In genomic region chr5:122165574-122166021, GRCh38 we compare ENCODE assay signal across 2 cellular contexts.
TF ChIP-seq lines count a peak whose summit lies in the region.

No MANE protein-coding gene starts in this region.

TF ChIP-seq in SK-N-SH, 30 proteins besides CTCF, POLR2A, EP300 and RAD21 (continued from another document):
- TF ChIP-seq REST (IDR thresholded peaks at IDR 0.05; ENCODE audit: low read depth, low read length) (no peak), TCF12 (IDR thresholded peaks at IDR 0.05) (no peak), JUND (IDR thresholded peaks at IDR 0.05) (no peak), POLR2AphosphoS5 (IDR thresholded peaks at IDR 0.05; ENCODE audit: low read depth, low read length) (no peak)
- TF ChIP-seq, protein P1, sequence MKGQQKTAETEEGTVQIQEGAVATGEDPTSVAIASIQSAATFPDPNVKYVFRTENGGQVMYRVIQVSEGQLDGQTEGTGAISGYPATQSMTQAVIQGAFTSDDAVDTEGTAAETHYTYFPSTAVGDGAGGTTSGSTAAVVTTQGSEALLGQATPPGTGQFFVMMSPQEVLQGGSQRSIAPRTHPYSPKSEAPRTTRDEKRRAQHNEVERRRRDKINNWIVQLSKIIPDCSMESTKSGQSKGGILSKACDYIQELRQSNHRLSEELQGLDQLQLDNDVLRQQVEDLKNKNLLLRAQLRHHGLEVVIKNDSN (IDR thresholded peaks at IDR 0.05; ENCODE audit: borderline replicate concordance, low read depth): no peak
- TF ChIP-seq, protein P2, sequence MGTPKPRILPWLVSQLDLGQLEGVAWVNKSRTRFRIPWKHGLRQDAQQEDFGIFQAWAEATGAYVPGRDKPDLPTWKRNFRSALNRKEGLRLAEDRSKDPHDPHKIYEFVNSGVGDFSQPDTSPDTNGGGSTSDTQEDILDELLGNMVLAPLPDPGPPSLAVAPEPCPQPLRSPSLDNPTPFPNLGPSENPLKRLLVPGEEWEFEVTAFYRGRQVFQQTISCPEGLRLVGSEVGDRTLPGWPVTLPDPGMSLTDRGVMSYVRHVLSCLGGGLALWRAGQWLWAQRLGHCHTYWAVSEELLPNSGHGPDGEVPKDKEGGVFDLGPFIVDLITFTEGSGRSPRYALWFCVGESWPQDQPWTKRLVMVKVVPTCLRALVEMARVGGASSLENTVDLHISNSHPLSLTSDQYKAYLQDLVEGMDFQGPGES (IDR thresholded peaks at IDR 0.05; ENCODE audit: low read depth, low read length): no peak

TF ChIP-seq in SK-N-SH treated with all-trans-retinoic acid at 6 μM for 48 hours, 23 proteins besides CTCF, POLR2A, EP300 and RAD21 (continued from another document):
- TF ChIP-seq POU6F1 (CRISPR knock-in tag; IDR thresholded peaks at IDR 0.05; ENCODE audit: borderline replicate concordance, low read depth) (no peak), CREB5 (CRISPR knock-in tag; IDR thresholded peaks at IDR 0.05; ENCODE audit: low read depth) (no peak), GLIS3 (CRISPR knock-in tag; IDR thresholded peaks at IDR 0.05) (no peak)
TF ChIP-seq in SK-N-SH treated with all-trans-retinoic acid at 6 μM for 48 hours: peak in this region for 0.
